In the genomic region with DNA sequence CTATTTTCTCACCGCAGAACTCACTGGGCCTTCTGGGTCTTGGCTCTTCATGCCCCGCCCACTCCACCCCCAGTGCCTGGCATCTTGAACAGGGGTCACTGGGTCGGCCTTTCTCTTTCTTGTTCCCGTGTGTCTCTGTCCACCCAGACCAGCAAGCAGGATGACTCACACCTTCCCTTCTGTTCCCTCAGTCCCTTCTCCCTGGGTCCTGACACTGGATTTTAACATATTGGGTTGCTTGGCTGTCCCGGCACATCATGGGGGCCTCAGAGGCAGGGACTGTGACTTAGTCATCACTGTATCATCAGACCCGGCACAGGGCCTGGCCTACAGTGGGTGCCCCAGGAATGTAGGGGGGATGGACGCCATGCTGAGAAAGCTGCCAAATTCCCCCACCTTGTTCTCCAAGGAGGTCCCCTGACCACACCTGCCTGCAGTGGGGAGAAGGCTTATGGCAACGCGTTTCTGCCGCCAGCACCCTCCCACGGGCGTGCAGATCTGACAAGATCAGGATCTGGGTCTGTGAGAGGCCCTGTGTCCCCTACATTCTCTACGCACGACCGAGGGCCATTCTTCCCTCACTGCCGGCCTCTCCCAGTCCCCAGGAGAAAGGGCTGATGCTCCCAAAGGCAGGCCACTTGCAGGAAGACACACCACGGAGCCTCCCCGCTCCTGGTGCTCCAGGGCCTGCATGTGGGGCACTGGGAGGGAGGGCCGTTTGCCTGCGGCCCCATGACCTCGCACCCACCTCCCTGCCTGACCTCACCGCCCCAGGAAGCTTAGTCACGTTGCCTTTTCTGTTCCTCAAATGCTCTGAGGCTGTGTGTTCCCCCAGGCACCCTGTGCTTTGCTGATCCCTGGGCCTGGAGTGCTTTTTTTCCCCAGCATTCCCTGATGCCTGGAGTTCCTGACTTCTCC, we compare ENCODE assay signal across 8 cellular contexts.
DNase-seq lines count a peak whose midpoint lies in the region; ATAC-seq and TF ChIP-seq lines count a peak whose summit lies in the region.

No MANE protein-coding gene starts in this region.

- H3K27me3 ChIP-seq in PC-3 (ENCODE audit: low read length): no peaks in the 10 kb centered on the region
- no peaks in the 10 kb centered on the region for H3K27me3 ChIP-seq in naive thymus-derived CD4-positive, alpha-beta T cell (ENCODE audit: control insufficient read depth in 2 of 2, insufficient read depth in 2 of 2, low read length in 2 of 2)

- no TSS peak for BruUV-seq in PC-3 (replicated peaks; lab: Mats Ljungman, UMichigan)

- H3F3A ChIP-seq in PC-3 (ENCODE audit: low read length, unreplicated experiment): no peaks in the 10 kb centered on the region

- H3K9me3 Mint-ChIP-seq in naive thymus-derived CD4-positive, alpha-beta T cell: no peaks in the 10 kb centered on the region

- ATAC-seq in PC-3 (peak; percentile 57), GM19023 (IDR thresholded peaks at IDR 0.05; ENCODE audit: unreplicated experiment) (no peak)
- ATAC-seq in naive thymus-derived CD4-positive, alpha-beta T cell: peak; percentile 16

- no peaks in the 10 kb centered on the region for H3K9me3 ChIP-seq in PC-3 (ENCODE audit: low read length)
- H3K9me3 ChIP-seq in naive thymus-derived CD4-positive, alpha-beta T cell (ENCODE audit: control insufficient read depth in 2 of 3, low read length in 3 of 3): no peaks in the 10 kb centered on the region

- intact Hi-C loops in PC-3 (cut with micrococcal nuclease): no loop called here
- intact Hi-C loops in naive thymus-derived CD4-positive, alpha-beta T cell (cut with micrococcal nuclease): no loop called here

- H3K36me3 ChIP-seq in PC-3 (ENCODE audit: low read depth, low read length): no peaks in the 10 kb centered on the region
- no peaks in the 10 kb centered on the region for H3K36me3 ChIP-seq in naive thymus-derived CD4-positive, alpha-beta T cell (ENCODE audit: control insufficient read depth in 2 of 3, insufficient read depth in 3 of 3, low read length in 3 of 3)

- TF ChIP-seq CTCF in PC-3 (conservative IDR thresholded peaks at IDR 0.05; ENCODE audit: low read depth, low read length): no peak

- no peaks in the 10 kb centered on the region for H3K79me2 ChIP-seq in PC-3 (ENCODE audit: low read length)

- H2AFZ ChIP-seq in PC-3 (ENCODE audit: low read length): no peak overlapping the region

- H3K4me3 Mint-ChIP-seq in naive thymus-derived CD4-positive, alpha-beta T cell: no peak overlapping the region

- peak overlapping the region; percentile 15; the same call in 1 of the 2 replicates for H3K4me2 ChIP-seq in PC-3 (ENCODE audit: low read length)

- POLR2A ChIA-PET in PC-3 (lab: Charles Lee; ENCODE audit: unreplicated experiment): no interaction called here
- POLR2A ChIA-PET in naive thymus-derived CD4-positive, alpha-beta T cell (lab: Charles Lee): no interaction called here

- H3K36me3 Mint-ChIP-seq in naive thymus-derived CD4-positive, alpha-beta T cell: no peaks in the 10 kb centered on the region

- H3K9ac ChIP-seq in PC-3 (ENCODE audit: low read length): no peak overlapping the region

- H3K4me3 ChIP-seq in PC-3 (ENCODE audit: low read length): no peak overlapping the region
- no peak overlapping the region for H3K4me3 ChIP-seq in naive thymus-derived CD4-positive, alpha-beta T cell (ENCODE audit: low read length)

- H3K4me1 Mint-ChIP-seq in naive thymus-derived CD4-positive, alpha-beta T cell: peaks cover 0 to 2% (median 0%) of the 10 kb centered on the region in 7 donors

- no peaks in the 10 kb centered on the region for H4K20me1 ChIP-seq in PC-3 (ENCODE audit: low read length)

- CTCF ChIA-PET in PC-3 (lab: Charles Lee): no interaction called here
- CTCF ChIA-PET in naive thymus-derived CD4-positive, alpha-beta T cell (lab: Charles Lee): no interaction called here

- peaks cover 8% of the 10 kb centered on the region; the same call in 1 of the 2 replicates for H3K4me1 ChIP-seq in PC-3 (ENCODE audit: insufficient read depth, low read length)
- H3K4me1 ChIP-seq in naive thymus-derived CD4-positive, alpha-beta T cell (ENCODE audit: control insufficient read depth in 2 of 2, insufficient read depth in 2 of 2, low read length in 2 of 2): no peaks in the 10 kb centered on the region

- DNase-seq in GM03348 (ENCODE audit: low spot score): peak; percentile 81
- DNase-seq in PC-3: peak; percentile 50
- DNase-seq in ecto neural progenitor cell (ENCODE audit: low spot score): peak; percentile 61
- DNase-seq in naive thymus-derived CD4-positive, alpha-beta T cell: no peak
- no peak for DNase-seq in NCI-H2029 treated with DMSO at 0.1 percent for 48 hours (lab: John Stamatoyannopoulos, UW)
- DNase-seq in NCI-H187 treated with DMSO at 0.1 percent for 48 hours (lab: John Stamatoyannopoulos, UW): no peak
- DNase-seq in effector CD8-positive, alpha-beta T cell (lab: John Stamatoyannopoulos, UW): no peak

- no peaks in the 10 kb centered on the region for H3K27me3 Mint-ChIP-seq in naive thymus-derived CD4-positive, alpha-beta T cell

- H3K9me2 ChIP-seq in PC-3 (replicated peaks; ENCODE audit: low read length): no peaks in the 10 kb centered on the region

- H3K27ac Mint-ChIP-seq in naive thymus-derived CD4-positive, alpha-beta T cell: peak overlapping the region in 1 of 9 donors; percentile 67

- no peak overlapping the region for H3K27ac ChIP-seq in PC-3 (ENCODE audit: low read length)
- H3K27ac ChIP-seq in naive thymus-derived CD4-positive, alpha-beta T cell (ENCODE audit: low read depth, low read length): no peak overlapping the region

Comparison
In these comparisons a context has a peak if more than half of its experiments do, and no peak if none do; other contexts are left out.
1. DNase-seq: peak in GM03348 (single experiment), PC-3 (single experiment) and ecto neural progenitor cell (single experiment); none in naive thymus-derived CD4-positive, alpha-beta T cell (0 of 9), NCI-H2029 treated with DMSO at 0.1 percent for 48 hours (single experiment), NCI-H187 treated with DMSO at 0.1 percent for 48 hours (single experiment) and effector CD8-positive, alpha-beta T cell (single experiment).